8 cellular contexts compared by ENCODE assay signal in the genomic region with DNA sequence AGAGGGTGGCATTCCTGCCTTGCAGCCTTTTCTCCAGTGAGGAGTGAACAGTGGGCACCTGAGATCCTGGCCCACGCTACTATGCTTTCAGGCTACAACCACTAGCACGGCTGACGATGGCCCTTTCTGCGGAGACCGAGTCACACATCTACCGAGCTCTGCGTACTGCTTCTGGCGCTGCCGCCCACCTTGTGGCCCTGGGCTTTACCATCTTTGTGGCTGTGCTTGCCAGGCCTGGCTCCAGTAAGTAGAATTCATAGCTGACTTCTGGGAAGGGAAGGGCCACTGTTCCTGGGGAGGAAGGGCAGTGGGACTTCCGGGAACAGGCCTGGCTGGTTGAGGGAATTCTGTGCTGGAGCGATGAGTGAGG. TPM values are rescaled to one million over a fixed set of nuclear protein-coding genes. Genes with fewer than 3 reads are reported as not detected.
DNase-seq lines count a peak whose midpoint lies in the region; ATAC-seq and TF ChIP-seq lines count a peak whose summit lies in the region.

No MANE protein-coding gene starts in this region.

- no peak for DNase-seq in right atrium auricular region (ENCODE audit: low spot score)
- no peak for DNase-seq in left ventricle myocardium superior
- DNase-seq in MCF 10A (ENCODE audit: unreplicated experiment) = no peak
- DNase-seq in mesothelial cell of epicardium (ENCODE audit: low spot score in 2 of 2, unreplicated experiment in 2 of 2) = no peak
- DNase-seq in NCI-H2196 (lab: John Stamatoyannopoulos, UW; ENCODE audit: unreplicated experiment) = no peak
- DNase-seq in D341Med (ENCODE audit: low spot score) = no peak
- no peak for DNase-seq in NCI-H446 (lab: John Stamatoyannopoulos, UW)

- H3K36me3 ChIP-seq in right atrium auricular region = peaks cover 39% of the 10 kb centered on the region

- POLR2A ChIA-PET in MCF 10A (lab: Yijun Ruan, JAX) = interaction anchor here (0.8 to 5.2 kb wide), 13 partner anchors 9 to 1321 kb away, joined by 3 to 79 read pairs (median 4); partner anchors contain the start of genes HEMK1, IFRD2, MAPKAPK3 and RASSF1

- H3K36me3 Mint-ChIP-seq in MCF 10A (ENCODE audit: insufficient read depth, unreplicated experiment) = peaks cover 56% of the 10 kb centered on the region
- no peaks in the 10 kb centered on the region for H3K36me3 Mint-ChIP-seq in mesothelial cell of epicardium

- H3K9me3 ChIP-seq in right atrium auricular region = no peaks in the 10 kb centered on the region

- ATAC-seq in left ventricle myocardium superior (no peak), HG03520 (IDR thresholded peaks at IDR 0.05; ENCODE audit: unreplicated experiment) (no peak)

- H3K4me3 Mint-ChIP-seq in MCF 10A (ENCODE audit: unreplicated experiment) (peak overlapping the region; percentile 87), mesothelial cell of epicardium (peak overlapping the region; percentile 95)

- peak overlapping the region; percentile 71 to 72 for H3K4me3 ChIP-seq in right atrium auricular region

- CTCF ChIA-PET in MCF 10A (lab: Yijun Ruan, JAX) = interaction anchor here (0.7 to 5.8 kb wide), 3 partner anchors 8 to 264 kb away, joined by 3 to 46 read pairs (median 3); no protein-coding TSS in a partner anchor

- H3K27me3 Mint-ChIP-seq in MCF 10A (ENCODE audit: insufficient read depth, unreplicated experiment) (no peaks in the 10 kb centered on the region), mesothelial cell of epicardium (ENCODE audit: low read depth) (no peaks in the 10 kb centered on the region)

- H3K4me1 Mint-ChIP-seq in MCF 10A (ENCODE audit: insufficient read depth, unreplicated experiment) (peaks cover 22% of the 10 kb centered on the region), mesothelial cell of epicardium (peaks cover 22% of the 10 kb centered on the region)

- H3K27ac Mint-ChIP-seq in MCF 10A (ENCODE audit: low read depth, unreplicated experiment) (peak overlapping the region; percentile 95), mesothelial cell of epicardium (peak overlapping the region; percentile 89)

- intact Hi-C loops in left ventricle myocardium superior (cut with micrococcal nuclease) = no loop called here
- intact Hi-C loops in MCF 10A (cut with micrococcal nuclease) = no loop called here

- no peaks in the 10 kb centered on the region for H3K27me3 ChIP-seq in right atrium auricular region

- TF ChIP-seq CTCF in right atrium auricular region (IDR thresholded peaks at IDR 0.05) (no peak), MCF 10A (IDR thresholded peaks at IDR 0.05; ENCODE audit: unreplicated experiment) (no peak), mesothelial cell of epicardium (IDR thresholded peaks at IDR 0.05; ENCODE audit: unreplicated experiment) (no peak)

- no peaks in the 10 kb centered on the region for H3K9me3 Mint-ChIP-seq in MCF 10A (ENCODE audit: unreplicated experiment)
- H3K9me3 Mint-ChIP-seq in mesothelial cell of epicardium = no peaks in the 10 kb centered on the region

- H3K4me1 ChIP-seq in right atrium auricular region = peaks cover 0 to 58% of the 10 kb centered on the region in 2 donors

- peak overlapping the region; percentile 86 to 88 for H3K27ac ChIP-seq in right atrium auricular region

- TSS peak; percentile 63 for BruUV-seq in MCF 10A (replicated peaks; lab: Mats Ljungman, UMichigan)

RNA-seq across cellular contexts. Expression of gene CYB561D2, which starts 0.6 kb away (rescaled TPM):
- total RNA-seq in right atrium auricular region (10 to 100 TPM; 11.7 to 11.9 TPM), left ventricle myocardium superior (5.2 TPM), MCF 10A (2022) (24.0 and 24.1 TPM in 2 replicates), mesothelial cell of epicardium (12.9 to 13.6 TPM (median 13.1 TPM) in 3 replicates)

RNA-seq across cellular contexts. Expression of gene NPRL2, which starts 0.7 kb away (rescaled TPM):
- total RNA-seq in right atrium auricular region = 10 to 100 TPM; 12.5 to 20.3 TPM
- total RNA-seq in left ventricle myocardium superior = 16.8 TPM
- 21.1 and 22.1 TPM in 2 replicates for total RNA-seq in MCF 10A (2022)
- total RNA-seq in mesothelial cell of epicardium = 19.9 to 23.4 TPM (median 23.3 TPM) in 3 replicates

RNA-seq across cellular contexts. Expression of gene ZMYND10, which starts 5.8 kb away (rescaled TPM):
- total RNA-seq in right atrium auricular region (under 1 TPM; 0.26 to 0.31 TPM), left ventricle myocardium superior (0.07 TPM), MCF 10A (2022) (0.68 and 1.0 TPM in 2 replicates), mesothelial cell of epicardium (0.54 to 1.00 TPM (median 0.83 TPM) in 3 replicates)

RNA-seq across cellular contexts. Expression of gene TMEM115, which starts 8.0 kb away (rescaled TPM):
- 10 to 100 TPM; 37.1 to 47.4 TPM for total RNA-seq in right atrium auricular region
- total RNA-seq in left ventricle myocardium superior = 27.4 TPM
- total RNA-seq in MCF 10A (2022) = 31.9 and 40.3 TPM in 2 replicates
- 38.6 to 41.3 TPM (median 40.3 TPM) in 3 replicates for total RNA-seq in mesothelial cell of epicardium

RNA-seq across cellular contexts. Expression of gene RASSF1, which starts 10.7 kb away (rescaled TPM):
- total RNA-seq in right atrium auricular region (10 to 100 TPM; 18.6 to 25.9 TPM), left ventricle myocardium superior (10.5 TPM), MCF 10A (2022) (24.3 and 32.0 TPM in 2 replicates), mesothelial cell of epicardium (13.7 to 15.4 TPM (median 14.3 TPM) in 3 replicates)
